ENCODE assay signal across 8 cellular contexts in genomic region chr10:101031796-101032636, GRCh38. TPM values are rescaled to one million over a fixed set of nuclear protein-coding genes. Genes with fewer than 3 reads are reported as not detected.
A peak's percentile ranks its signal among the peaks of the same experiment; 100 is the strongest.
DNase-seq lines count a peak whose midpoint lies in the region; ATAC-seq, FAIRE-seq and TF ChIP-seq lines count a peak whose summit lies in the region.

No MANE protein-coding gene starts in this region.

- no peaks in the 10 kb centered on the region for H3K27me3 ChIP-seq in Caco-2 (replicated peaks; ENCODE audit: control insufficient read depth, insufficient read depth, low read length)

- peaks cover 17% of the 10 kb centered on the region for H3K4me1 Mint-ChIP-seq in Caco-2 (ENCODE audit: low read depth, unreplicated experiment)
- H3K4me1 Mint-ChIP-seq in natural killer cell treated with Interleukin-12 subunit alpha and Interleukin-12 subunit beta and Interleukin-15 and Interleukin-18, amount 100 ng/mL, for 72 hours (ENCODE audit: low read depth in 2 of 2), result peaks cover 15 to 22% of the 10 kb centered on the region in 2 donors
- peaks cover 27 to 30% of the 10 kb centered on the region in 2 donors for H3K4me1 Mint-ChIP-seq in stimulated activated naive B cell treated with anti-CD40 and anti-IgM and Interleukin-4, amounts not matched to agents 10 μg/mL and 1 μg/mL and 100 μg/mL, for 72 hours

- H3K4me3 Mint-ChIP-seq in Caco-2 (ENCODE audit: unreplicated experiment), result peak overlapping the region; percentile 80
- peak overlapping the region; percentile 93 for H3K4me3 Mint-ChIP-seq in natural killer cell treated with Interleukin-12 subunit alpha and Interleukin-12 subunit beta and Interleukin-15 and Interleukin-18, amount 100 ng/mL, for 72 hours
- peak overlapping the region; percentile 76 to 90 for H3K4me3 Mint-ChIP-seq in stimulated activated naive B cell treated with anti-CD40 and anti-IgM and Interleukin-4, amounts not matched to agents 10 μg/mL and 1 μg/mL and 100 μg/mL, for 72 hours

- H3K4me3 ChIP-seq in Caco-2 (ENCODE audit: low read depth, low read length) (peak overlapping the region; percentile 76), fibroblast of pulmonary artery (replicated peaks; ENCODE audit: low read depth, low read length) (peak overlapping the region; percentile 89)

- H3K9me3 Mint-ChIP-seq in Caco-2 (ENCODE audit: unreplicated experiment), result no peaks in the 10 kb centered on the region
- H3K9me3 Mint-ChIP-seq in natural killer cell treated with Interleukin-12 subunit alpha and Interleukin-12 subunit beta and Interleukin-15 and Interleukin-18, amount 100 ng/mL, for 72 hours, result no peaks in the 10 kb centered on the region
- H3K9me3 Mint-ChIP-seq in stimulated activated naive B cell treated with anti-CD40 and anti-IgM and Interleukin-4, amounts not matched to agents 10 μg/mL and 1 μg/mL and 100 μg/mL, for 72 hours, result no peaks in the 10 kb centered on the region

- H3K36me3 Mint-ChIP-seq in Caco-2 (ENCODE audit: insufficient read depth, unreplicated experiment), result peaks cover 16% of the 10 kb centered on the region
- H3K36me3 Mint-ChIP-seq in natural killer cell treated with Interleukin-12 subunit alpha and Interleukin-12 subunit beta and Interleukin-15 and Interleukin-18, amount 100 ng/mL, for 72 hours, result no peaks in the 10 kb centered on the region
- peaks cover 0 to 7% of the 10 kb centered on the region in 2 donors for H3K36me3 Mint-ChIP-seq in stimulated activated naive B cell treated with anti-CD40 and anti-IgM and Interleukin-4, amounts not matched to agents 10 μg/mL and 1 μg/mL and 100 μg/mL, for 72 hours

- H3K4me1 ChIP-seq in Caco-2, result peaks cover 30% of the 10 kb centered on the region

- POLR2A ChIA-PET in Caco-2 (lab: Charles Lee), result interaction anchor here (0.6 to 2.2 kb wide), 5 partner anchors 9 to 61 kb away, joined by 5 to 15 read pairs (median 7); no protein-coding TSS in a partner anchor

- H3K27ac Mint-ChIP-seq in Caco-2 (ENCODE audit: unreplicated experiment), result peak overlapping the region; percentile 93
- peak overlapping the region; percentile 61 to 80 for H3K27ac Mint-ChIP-seq in natural killer cell treated with Interleukin-12 subunit alpha and Interleukin-12 subunit beta and Interleukin-15 and Interleukin-18, amount 100 ng/mL, for 72 hours
- peak overlapping the region; percentile 90 for H3K27ac Mint-ChIP-seq in stimulated activated naive B cell treated with anti-CD40 and anti-IgM and Interleukin-4, amounts not matched to agents 10 μg/mL and 1 μg/mL and 100 μg/mL, for 72 hours

- intact Hi-C loops in Caco-2 (cut with micrococcal nuclease; ENCODE audit: unreplicated experiment), result loop anchor here (1.0 to 5.0 kb wide), 2 partner anchors 9 to 35 kb away; no protein-coding TSS in a partner anchor

- no peak for FAIRE-seq in RCC 7860 (lab: Jason Lieb, UNC)

- H3K36me3 ChIP-seq in Caco-2 (ENCODE audit: control insufficient read depth, insufficient read depth, low read length), result no peaks in the 10 kb centered on the region

- ATAC-seq in HG02973 (IDR thresholded peaks at IDR 0.05; ENCODE audit: unreplicated experiment) (peak; percentile 43), HG02884 (IDR thresholded peaks at IDR 0.05; ENCODE audit: unreplicated experiment) (no peak)
- ATAC-seq in natural killer cell treated with Interleukin-12 subunit alpha and Interleukin-12 subunit beta and Interleukin-15 and Interleukin-18, amount 100 ng/mL, for 72 hours, result peak; percentile 66 to 77
- ATAC-seq in stimulated activated naive B cell treated with anti-CD40 and anti-IgM and Interleukin-4, amounts not matched to agents 10 μg/mL and 1 μg/mL and 100 μg/mL, for 72 hours (replicated peaks), result peak; percentile 53 to 55

- H3K27me3 Mint-ChIP-seq in Caco-2 (ENCODE audit: insufficient read depth, unreplicated experiment), result no peaks in the 10 kb centered on the region
- peaks cover 0 to 2% of the 10 kb centered on the region in 2 donors for H3K27me3 Mint-ChIP-seq in natural killer cell treated with Interleukin-12 subunit alpha and Interleukin-12 subunit beta and Interleukin-15 and Interleukin-18, amount 100 ng/mL, for 72 hours
- H3K27me3 Mint-ChIP-seq in stimulated activated naive B cell treated with anti-CD40 and anti-IgM and Interleukin-4, amounts not matched to agents 10 μg/mL and 1 μg/mL and 100 μg/mL, for 72 hours, result peaks cover 26 to 27% of the 10 kb centered on the region in 2 donors

- DNase-seq in Caco-2 (peak; percentile 64 to 69), RCC 7860 (ENCODE audit: low spot score) (peak; percentile 28), fibroblast of pulmonary artery (ENCODE audit: low read depth) (peak; percentile 66)
- DNase-seq in activated effector memory CD4-positive, alpha-beta T cell treated with anti-CD3 and anti-CD28 coated beads, Interleukin-2, amount 50 U/mL, for 16 hours, result peak; percentile 93
- DNase-seq in natural killer cell treated with Interleukin-12 subunit alpha and Interleukin-12 subunit beta and Interleukin-15 and Interleukin-18, amount 100 ng/mL, for 72 hours (ENCODE audit: low spot score), result peak; percentile 72
- peak; percentile 27 for DNase-seq in stimulated activated naive B cell treated with anti-CD40 and anti-IgM and Interleukin-4, amounts not matched to agents 10 μg/mL and 1 μg/mL and 100 μg/mL, for 72 hours

- TF ChIP-seq CTCF in Caco-2 (IDR thresholded peaks at IDR 0.05; ENCODE audit: insufficient read depth in 1 of 2, low read depth in 1 of 2, low read length in 1 of 2, severe bottlenecking in 1 of 2, unreplicated experiment in 1 of 2), result no peak
- no peak for TF ChIP-seq CTCF in fibroblast of pulmonary artery (IDR thresholded peaks at IDR 0.05; ENCODE audit: low read length, missing control alignments)

- CTCF ChIA-PET in Caco-2 (lab: Charles Lee), result interaction anchor here (0.6 to 2.8 kb wide), 13 partner anchors 10 to 159 kb away, joined by 3 to 43 read pairs (median 9); partner anchors contain the start of gene KAZALD1

- no TSS peak for BruUV-seq in Caco-2 (replicated peaks; lab: Mats Ljungman, UMichigan)

- H3K9me3 ChIP-seq in Caco-2, result no peaks in the 10 kb centered on the region

RNA-seq across cellular contexts. Expression of gene SFXN3, which starts 1.0 kb away (rescaled TPM):
- 23.4 and 30.3 TPM in 2 replicates for total RNA-seq in Caco-2 (2022)
- 10 to 100 TPM; 12.5 to 21.1 TPM for total RNA-seq in natural killer cell treated with Interleukin-12 subunit alpha and Interleukin-12 subunit beta and Interleukin-15 and Interleukin-18, amount 100 ng/mL, for 72 hours

RNA-seq across cellular contexts. Expression of gene PDZD7, which starts 1.1 kb away (rescaled TPM):
- 1.4 and 1.5 TPM in 2 replicates for total RNA-seq in Caco-2 (2022)
- under 1 TPM; 0.17 to 0.62 TPM for total RNA-seq in natural killer cell treated with Interleukin-12 subunit alpha and Interleukin-12 subunit beta and Interleukin-15 and Interleukin-18, amount 100 ng/mL, for 72 hours

RNA-seq across cellular contexts. Expression of gene KAZALD1, which starts 29.8 kb away (rescaled TPM):
- 41.3 and 42.3 TPM in 2 replicates for total RNA-seq in Caco-2 (2022)
- total RNA-seq in natural killer cell treated with Interleukin-12 subunit alpha and Interleukin-12 subunit beta and Interleukin-15 and Interleukin-18, amount 100 ng/mL, for 72 hours, result 1 to 10 TPM in 1 of 2 donors, not detected in 1; 1.9 TPM

RNA-seq across cellular contexts. Expression of gene LZTS2, which starts 32.4 kb away (rescaled TPM):
- total RNA-seq in Caco-2 (2022), result 53.3 and 54.8 TPM in 2 replicates
- 1 to 10 TPM; 6.2 to 6.4 TPM for total RNA-seq in natural killer cell treated with Interleukin-12 subunit alpha and Interleukin-12 subunit beta and Interleukin-15 and Interleukin-18, amount 100 ng/mL, for 72 hours

RNA-seq across cellular contexts. Expression of gene TWNK, which starts 44.7 kb away (rescaled TPM):
- 26.2 and 29.8 TPM in 2 replicates for total RNA-seq in Caco-2 (2022)
- 10 to 100 TPM; 13.6 to 34.2 TPM for total RNA-seq in natural killer cell treated with Interleukin-12 subunit alpha and Interleukin-12 subunit beta and Interleukin-15 and Interleukin-18, amount 100 ng/mL, for 72 hours

Comparison
In these comparisons a context has a peak if more than half of its experiments do, and no peak if none do; other contexts are left out.
1. DNase-seq: peak in every context shown above with its lines; median percentile 93 in activated effector memory CD4-positive, alpha-beta T cell treated with anti-CD3 and anti-CD28 coated beads, Interleukin-2, amount 50 U/mL, for 16 hours; 72 in natural killer cell treated with Interleukin-12 subunit alpha and Interleukin-12 subunit beta and Interleukin-15 and Interleukin-18, amount 100 ng/mL, for 72 hours; 66 in Caco-2; 66 in fibroblast of pulmonary artery; 28 in RCC 7860; 27 in stimulated activated naive B cell treated with anti-CD40 and anti-IgM and Interleukin-4, amounts not matched to agents 10 μg/mL and 1 μg/mL and 100 μg/mL, for 72 hours.
2. RNA of gene KAZALD1, which starts 29.8 kb away (total RNA-seq): 41.3 to 42.3 TPM in Caco-2; 1.9 TPM in natural killer cell treated with Interleukin-12 subunit alpha and Interleukin-12 subunit beta and Interleukin-15 and Interleukin-18, amount 100 ng/mL, for 72 hours; every median in the first group is over 10 times any median in the second.
3. Peak in every context shown above with its lines, with median percentiles within 50 percentile points of each other: H3K27ac Mint-ChIP-seq and H3K4me3 Mint-ChIP-seq.